ENCODE assay signal across 17 cellular contexts in genomic region chr11:77111277-77111676, GRCh38. TPM values are rescaled to one million over a fixed set of nuclear protein-coding genes. Genes with fewer than 3 reads are reported as not detected.
DNase-seq lines count a peak whose midpoint lies in the region; ATAC-seq and TF ChIP-seq lines count a peak whose summit lies in the region.
"Had no signal": no experiment of that assay in that cellular context is flagged by ENCODE, and none has a peak within 500 bp of the region (broad histone marks: within the 10 kb centered on the region; RNA-seq: fewer than 3 reads in every experiment).

No MANE protein-coding gene starts in this region.

- dilution Hi-C loops in IMR-90 (cut with HindIII; ENCODE audit: low sequenced_read_pairs, unreplicated experiment): no loop called here

- CTCF ChIA-PET in IMR-90 (lab: Yijun Ruan, JAX): interaction anchor here (0.6 to 0.7 kb wide), 2 partner anchors 16 to 72 kb away, joined by 3 read pairs; no protein-coding TSS in a partner anchor
- CTCF ChIA-PET in activated CD4-positive, alpha-beta T cell treated with anti-CD3 and anti-CD28 coated beads, Interleukin-2, amount 10 ng/mL, durations not matched to agents 7 days and 5 days (lab: Charles Lee): interaction anchor here (1.1 to 2.2 kb wide), 4 partner anchors 10 to 17 kb away, joined by 4 to 10 read pairs (median 6); no protein-coding TSS in a partner anchor

- H3K4me1 ChIP-seq in BLaER1 treated with 17β-estradiol and CSF1 and Interleukin-3, amounts not matched to agents 10 nM and 100 nM: peaks cover 43 to 68% (median 58%) of the 10 kb centered on the region in 10 experiments
- H3K4me1 ChIP-seq in IMR-90 (ENCODE audit: control insufficient read depth, insufficient read depth, low read length): peaks cover 18% of the 10 kb centered on the region
- H3K4me1 ChIP-seq in neural progenitor cell: peaks cover 4% of the 10 kb centered on the region

- no peak overlapping the region for H3K4me3 Mint-ChIP-seq in neural progenitor cell
- no peak overlapping the region for H3K4me3 Mint-ChIP-seq in activated T-cell treated with anti-CD3 and anti-CD28 coated beads, Interleukin-2, amount 50 U/mL, for 24 hours
- no peak overlapping the region for H3K4me3 Mint-ChIP-seq in activated CD4-positive, alpha-beta T cell treated with anti-CD3 and anti-CD28 coated beads, Interleukin-2, amount 10 ng/mL, durations not matched to agents 7 days and 5 days

- H3K9me3 ChIP-seq in BLaER1 treated with 17β-estradiol and CSF1 and Interleukin-3, amounts not matched to agents 10 nM and 100 nM (replicated peaks in 1 of 11): no peaks in the 10 kb centered on the region
- H3K9me3 ChIP-seq in IMR-90 (ENCODE audit: control insufficient read depth, insufficient read depth, low read length): no peaks in the 10 kb centered on the region
- no peaks in the 10 kb centered on the region for H3K9me3 ChIP-seq in neural progenitor cell (ENCODE audit: low read depth)
- H3K9me3 ChIP-seq: A549 had no signal

- H3K27ac Mint-ChIP-seq in neural progenitor cell: peak overlapping the region; percentile 21
- no peak overlapping the region for H3K27ac Mint-ChIP-seq in activated T-cell treated with anti-CD3 and anti-CD28 coated beads, Interleukin-2, amount 50 U/mL, for 24 hours
- H3K27ac Mint-ChIP-seq in activated CD4-positive, alpha-beta T cell treated with anti-CD3 and anti-CD28 coated beads, Interleukin-2, amount 10 ng/mL, durations not matched to agents 7 days and 5 days: no peak overlapping the region

- peaks cover 8% of the 10 kb centered on the region for H3K27me3 Mint-ChIP-seq in neural progenitor cell (ENCODE audit: insufficient read depth, low read depth)
- no peaks in the 10 kb centered on the region for H3K27me3 Mint-ChIP-seq in activated T-cell treated with anti-CD3 and anti-CD28 coated beads, Interleukin-2, amount 50 U/mL, for 24 hours
- no peaks in the 10 kb centered on the region for H3K27me3 Mint-ChIP-seq in activated CD4-positive, alpha-beta T cell treated with anti-CD3 and anti-CD28 coated beads, Interleukin-2, amount 10 ng/mL, durations not matched to agents 7 days and 5 days

- H3K9me3 Mint-ChIP-seq in neural progenitor cell: no peaks in the 10 kb centered on the region
- H3K9me3 Mint-ChIP-seq in activated T-cell treated with anti-CD3 and anti-CD28 coated beads, Interleukin-2, amount 50 U/mL, for 24 hours: no peaks in the 10 kb centered on the region
- H3K9me3 Mint-ChIP-seq in activated CD4-positive, alpha-beta T cell treated with anti-CD3 and anti-CD28 coated beads, Interleukin-2, amount 10 ng/mL, durations not matched to agents 7 days and 5 days: no peaks in the 10 kb centered on the region

- no peak for TF ChIP-seq RAD21 in IMR-90 (IDR thresholded peaks at IDR 0.05; ENCODE audit: low read length)

- WGBS in IMR-90 (ENCODE audit: extremely low coverage in 2 of 2, insufficient read length in 1 of 2), 2 experiments: no CpG with 5 or more reads among the region's 3 CpGs

- H2BK5ac ChIP-seq in IMR-90 (ENCODE audit: low read depth, low read length, poor library complexity, severe bottlenecking): no peak overlapping the region

- H3K36me3 Mint-ChIP-seq in neural progenitor cell: no peaks in the 10 kb centered on the region
- no peaks in the 10 kb centered on the region for H3K36me3 Mint-ChIP-seq in activated T-cell treated with anti-CD3 and anti-CD28 coated beads, Interleukin-2, amount 50 U/mL, for 24 hours (ENCODE audit: low read depth)
- H3K36me3 Mint-ChIP-seq in activated CD4-positive, alpha-beta T cell treated with anti-CD3 and anti-CD28 coated beads, Interleukin-2, amount 10 ng/mL, durations not matched to agents 7 days and 5 days (ENCODE audit: low read depth): no peaks in the 10 kb centered on the region

- H2BK20ac ChIP-seq in IMR-90 (ENCODE audit: low read depth, low read length): no peak overlapping the region

- no peak overlapping the region for H2BK15ac ChIP-seq in IMR-90 (ENCODE audit: low read depth, low read length)

- no peak overlapping the region for H3K56ac ChIP-seq in IMR-90 (ENCODE audit: extremely low read depth, insufficient read depth, low read length)

- no peaks in the 10 kb centered on the region for H3K36me3 ChIP-seq in BLaER1 treated with 17β-estradiol and CSF1 and Interleukin-3, amounts not matched to agents 10 nM and 100 nM
- H3K36me3 ChIP-seq in IMR-90 (ENCODE audit: control insufficient read depth, insufficient read depth, low read length) (peaks cover 6% of the 10 kb centered on the region; the same call in 1 of the 2 replicates), neural progenitor cell (no peaks in the 10 kb centered on the region)

- H4K91ac ChIP-seq in IMR-90 (ENCODE audit: insufficient read depth, low read depth, low read length): no peak overlapping the region

- no peak overlapping the region for H3K27ac ChIP-seq in BLaER1 treated with 17β-estradiol and CSF1 and Interleukin-3, amounts not matched to agents 10 nM and 100 nM
- no peak overlapping the region for H3K27ac ChIP-seq in IMR-90 (ENCODE audit: insufficient read depth, low read length)
- H3K27ac ChIP-seq in neural progenitor cell: no peak overlapping the region
- H3K27ac ChIP-seq: C4-2B, KMS-11, PC-9, RWPE1 had no signal

- no peak overlapping the region for H2BK120ac ChIP-seq in IMR-90 (ENCODE audit: low read depth, low read length)

- H4K20me1 ChIP-seq in BLaER1 treated with 17β-estradiol and CSF1 and Interleukin-3, amounts not matched to agents 10 nM and 100 nM: peaks cover 0 to 29% (median 5%) of the 10 kb centered on the region in 11 experiments; a peak in 8 of 22 replicates
- H4K20me1 ChIP-seq in IMR-90 (ENCODE audit: insufficient read depth, low read length) (peaks cover 5% of the 10 kb centered on the region; the same call in 1 of the 2 replicates), neural progenitor cell (ENCODE audit: low read depth) (no peaks in the 10 kb centered on the region)

- POLR2A ChIA-PET in IMR-90 (lab: Charles Lee; ENCODE audit: unreplicated experiment): no interaction called here
- POLR2A ChIA-PET in activated CD4-positive, alpha-beta T cell treated with anti-CD3 and anti-CD28 coated beads, Interleukin-2, amount 10 ng/mL, durations not matched to agents 7 days and 5 days (lab: Charles Lee): no interaction called here

- H4K8ac ChIP-seq in IMR-90 (ENCODE audit: low read depth in 2 of 2, low read length in 2 of 2): no peak overlapping the region

- no peak overlapping the region for H3K4ac ChIP-seq in IMR-90 (ENCODE audit: low read depth, low read length)

- intact Hi-C loops in IMR-90 (cut with micrococcal nuclease): no loop called here

- H2AFZ ChIP-seq in IMR-90 (replicated peaks; ENCODE audit: low read length, poor library complexity): no peak overlapping the region
- no peak overlapping the region for H2AFZ ChIP-seq in neural progenitor cell (replicated peaks)
- H2AFZ ChIP-seq: PC-9 had no signal

- no peak overlapping the region for H3K4me3 ChIP-seq in BLaER1 treated with 17β-estradiol and CSF1 and Interleukin-3, amounts not matched to agents 10 nM and 100 nM
- no peak overlapping the region for H3K4me3 ChIP-seq in IMR-90 (ENCODE audit: insufficient read depth, low read depth, low read length)
- no peak overlapping the region for H3K4me3 ChIP-seq in fibroblast of mammary gland (ENCODE audit: control insufficient read depth, low read depth, low read length)
- H3K4me3 ChIP-seq in neural progenitor cell: no peak overlapping the region
- H3K4me3 ChIP-seq: A549, PC-9 had no signal

- peaks cover 0 to 3% (median 0%) of the 10 kb centered on the region in 11 experiments; a peak in 1 of 22 replicates for H3K27me3 ChIP-seq in BLaER1 treated with 17β-estradiol and CSF1 and Interleukin-3, amounts not matched to agents 10 nM and 100 nM
- H3K27me3 ChIP-seq in IMR-90 (ENCODE audit: control insufficient read depth, insufficient read depth, low read length) (no peaks in the 10 kb centered on the region), neural progenitor cell (no peaks in the 10 kb centered on the region)

- H2AK9ac ChIP-seq in IMR-90 (replicated peaks; ENCODE audit: low read depth, low read length, poor library complexity): no peak overlapping the region

- no peak overlapping the region for H3K23ac ChIP-seq in IMR-90 (ENCODE audit: low read depth, low read length)

- peaks cover 0 to 15% of the 10 kb centered on the region in 2 experiments; a peak in 1 of 4 replicates for H3K79me1 ChIP-seq in IMR-90 (ENCODE audit: low read depth in 1 of 2, low read length in 2 of 2)

- DNase-seq in IMR-90 (peak; percentile 18), fibroblast of mammary gland (ENCODE audit: low read depth) (peak; percentile 52), neural progenitor cell (ENCODE audit: low spot score) (no peak), pons (ENCODE audit: low spot score) (no peak)
- DNase-seq in activated T-cell treated with anti-CD3 and anti-CD28 coated beads, Interleukin-2, amount 50 U/mL, for 24 hours: no peak
- DNase-seq in activated CD4-positive, alpha-beta T cell treated with anti-CD3 and anti-CD28 coated beads, Interleukin-2, amount 10 ng/mL, durations not matched to agents 7 days and 5 days: no peak
- DNase-seq: GOT3, NCI-H1436, NCI-H1930, NCI-H526, PC-9 had no signal

- peaks cover 12% of the 10 kb centered on the region for H3K9me1 ChIP-seq in IMR-90 (ENCODE audit: insufficient read depth, low read length)

- H3K4me2 ChIP-seq in BLaER1 treated with 17β-estradiol and CSF1 and Interleukin-3, amounts not matched to agents 10 nM and 100 nM: peak overlapping the region in 7 of 11 experiments; percentile 79 to 92 (median 90); a peak in 12 of 22 replicates
- no peak overlapping the region for H3K4me2 ChIP-seq in IMR-90 (ENCODE audit: low read depth, low read length)
- no peak overlapping the region for H3K4me2 ChIP-seq in neural progenitor cell
- H3K4me2 ChIP-seq: A549, KMS-11, PC-9 had no signal

- no peak for TF ChIP-seq POLR2A in IMR-90 (IDR thresholded peaks at IDR 0.05; ENCODE audit: low read depth, low read length)

- H3K18ac ChIP-seq in IMR-90 (ENCODE audit: low read depth, low read length): no peak overlapping the region

- in situ Hi-C loops in IMR-90 (cut with MboI; ENCODE audit: low sequenced_read_pairs): no loop called here

- H3K14ac ChIP-seq in IMR-90 (replicated peaks; ENCODE audit: low read depth, low read length): no peak overlapping the region

- no peak for ATAC-seq in IMR-90 (ENCODE audit: low read depth)
- ATAC-seq: A549, HCT116 had no signal

- H3K9ac ChIP-seq in BLaER1 treated with 17β-estradiol and CSF1 and Interleukin-3, amounts not matched to agents 10 nM and 100 nM: no peak overlapping the region
- H3K9ac ChIP-seq in IMR-90 (ENCODE audit: low read depth, low read length) (no peak overlapping the region), neural progenitor cell (no peak overlapping the region)
- H3K9ac ChIP-seq: KMS-11 had no signal

- no peak overlapping the region for H4K5ac ChIP-seq in IMR-90 (ENCODE audit: low read depth, low read length)

- H2AK5ac ChIP-seq in IMR-90 (ENCODE audit: low read depth, low read length): no peak overlapping the region

- no peaks in the 10 kb centered on the region for H3K79me2 ChIP-seq in neural progenitor cell (ENCODE audit: low read depth)

- no TSS peak for BruUV-seq in IMR-90 (replicated peaks; lab: Mats Ljungman, UMichigan)

- H3F3A ChIP-seq in neural progenitor cell (ENCODE audit: low read depth): no peaks in the 10 kb centered on the region

- TF ChIP-seq CTCF in IMR-90 (conservative IDR thresholded peaks at IDR 0.05; ENCODE audit: low read depth, low read length) (no peak), fibroblast of mammary gland (conservative IDR thresholded peaks at IDR 0.05; ENCODE audit: control insufficient read depth, insufficient read depth, low read depth, low read length) (no peak), neural progenitor cell (IDR thresholded peaks at IDR 0.05) (no peak)

- H3K4me1 Mint-ChIP-seq in neural progenitor cell: peaks cover 8% of the 10 kb centered on the region
- H3K4me1 Mint-ChIP-seq in activated T-cell treated with anti-CD3 and anti-CD28 coated beads, Interleukin-2, amount 50 U/mL, for 24 hours (ENCODE audit: low read depth): peaks cover 1% of the 10 kb centered on the region
- peaks cover 4% of the 10 kb centered on the region for H3K4me1 Mint-ChIP-seq in activated CD4-positive, alpha-beta T cell treated with anti-CD3 and anti-CD28 coated beads, Interleukin-2, amount 10 ng/mL, durations not matched to agents 7 days and 5 days

RNA-seq across cellular contexts. Expression of gene OMP, which starts 8.6 kb away (rescaled TPM):
- not detected in 2 replicates for total RNA-seq in IMR-90 (2012; rRNA removed)
- 0.27 and 0.46 TPM in 2 replicates for polyA plus RNA-seq in IMR-90 (2012; rRNA removed)
- 0.19 TPM in 1 of 2 replicates, not detected in the other for polyA plus RNA-seq in IMR-90 (2012; cell fraction: cytosol; rRNA removed)
- 0.71 and 1.6 TPM in 2 replicates for polyA plus RNA-seq in IMR-90 (2012; cell fraction: nucleus; rRNA removed; ENCODE audit: low replicate concordance)
- total RNA-seq in neural progenitor cell (ENCODE audit: low replicate concordance): not detected in 2 replicates
- total RNA-seq in activated CD4-positive, alpha-beta T cell treated with anti-CD3 and anti-CD28 coated beads, Interleukin-2, amount 10 ng/mL, durations not matched to agents 7 days and 5 days: not detected
- polyA plus RNA-seq: A549 had no signal

RNA-seq across cellular contexts. Expression of gene MYO7A, which starts 16.8 kb away (rescaled TPM):
- total RNA-seq in IMR-90 (2012; rRNA removed) (under 0.01 TPM in 1 of 2 replicates, not detected in the other), neural progenitor cell (ENCODE audit: low replicate concordance) (0.97 and 2.7 TPM in 2 replicates)
- polyA plus RNA-seq in IMR-90 (2012; rRNA removed): 0.01 and 0.02 TPM in 2 replicates
- polyA plus RNA-seq in IMR-90 (2012; cell fraction: cytosol; rRNA removed): 0.02 and 0.05 TPM in 2 replicates
- 0.23 and 0.24 TPM in 2 replicates for polyA plus RNA-seq in IMR-90 (2012; cell fraction: nucleus; rRNA removed; ENCODE audit: low replicate concordance)
- under 1 TPM; 0.07 to 0.15 TPM for total RNA-seq in activated CD4-positive, alpha-beta T cell treated with anti-CD3 and anti-CD28 coated beads, Interleukin-2, amount 10 ng/mL, durations not matched to agents 7 days and 5 days

RNA-seq across cellular contexts. Expression of gene CAPN5, which starts 44.5 kb away (rescaled TPM):
- total RNA-seq in IMR-90 (2012; rRNA removed) (8.1 TPM in 2 replicates), neural progenitor cell (ENCODE audit: low replicate concordance) (7.4 and 9.6 TPM in 2 replicates)
- polyA plus RNA-seq in IMR-90 (2012; rRNA removed): 24.0 and 26.9 TPM in 2 replicates
- polyA plus RNA-seq in IMR-90 (2012; cell fraction: cytosol; rRNA removed): 13.0 and 28.2 TPM in 2 replicates
- polyA plus RNA-seq in IMR-90 (2012; cell fraction: nucleus; rRNA removed; ENCODE audit: low replicate concordance): 72.1 and 107 TPM in 2 replicates
- total RNA-seq in activated CD4-positive, alpha-beta T cell treated with anti-CD3 and anti-CD28 coated beads, Interleukin-2, amount 10 ng/mL, durations not matched to agents 7 days and 5 days: under 1 TPM; 0.81 to 0.89 TPM

Comparison
In these comparisons a context has a peak if more than half of its experiments do, and no peak if none do; other contexts are left out.
1. H3K4me2 ChIP-seq: peak in BLaER1 treated with 17β-estradiol and CSF1 and Interleukin-3, amounts not matched to agents 10 nM and 100 nM (7 of 11); none in IMR-90 (single experiment) and neural progenitor cell (single experiment).
2. DNase-seq: peak in IMR-90 (single experiment) and fibroblast of mammary gland (single experiment); none in neural progenitor cell (single experiment), activated T-cell treated with anti-CD3 and anti-CD28 coated beads, Interleukin-2, amount 50 U/mL, for 24 hours (single experiment), pons (single experiment) and activated CD4-positive, alpha-beta T cell treated with anti-CD3 and anti-CD28 coated beads, Interleukin-2, amount 10 ng/mL, durations not matched to agents 7 days and 5 days (single experiment).